ENCODE assay signal across 13 cellular contexts in the genomic region with DNA sequence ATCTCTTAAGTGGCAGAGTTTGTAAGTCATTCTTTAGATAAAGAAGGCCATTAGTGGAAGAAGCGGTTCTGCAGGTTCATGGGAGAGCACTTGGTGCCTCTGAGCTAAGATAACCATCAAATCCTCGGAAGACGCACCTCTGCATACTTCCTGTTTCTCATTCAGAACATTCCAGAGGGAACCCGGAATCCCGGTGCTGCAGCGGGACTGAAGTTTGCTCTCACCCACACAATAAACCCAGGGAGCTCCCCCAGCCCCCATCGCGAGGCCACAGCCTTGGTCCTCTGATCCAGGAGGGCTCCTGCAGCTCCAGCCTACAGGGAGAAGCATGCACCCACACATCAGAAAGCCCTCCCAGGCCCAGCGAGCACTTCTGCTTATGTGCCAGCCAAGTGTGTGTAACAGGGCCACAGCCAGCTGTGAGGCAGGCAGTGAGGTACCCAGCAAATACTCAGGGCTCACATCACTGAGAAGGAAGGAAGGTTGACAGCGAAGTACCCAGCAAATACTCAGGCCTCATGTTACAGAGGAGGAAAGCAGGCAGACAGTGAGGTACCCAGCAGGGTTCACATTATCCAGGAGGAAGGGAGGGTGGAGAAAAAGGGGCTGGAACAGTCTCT.
DNase-seq lines count a peak whose midpoint lies in the region; ATAC-seq and TF ChIP-seq lines count a peak whose summit lies in the region.
"Had no signal": no experiment of that assay in that cellular context is flagged by ENCODE, and none has a peak within 500 bp of the region (broad histone marks: within the 10 kb centered on the region; RNA-seq: fewer than 3 reads in every experiment).

No MANE protein-coding gene starts in this region.

- CTCF ChIA-PET in MCF 10A (lab: Yijun Ruan, JAX), result interaction anchor here (0.6 kb wide), 1 partner anchor 483 kb away, joined by 3 read pairs; no protein-coding TSS in a partner anchor

- H3K36me3 Mint-ChIP-seq in MCF 10A (ENCODE audit: insufficient read depth, unreplicated experiment), result peaks cover 5% of the 10 kb centered on the region
- H3K36me3 Mint-ChIP-seq in activated T-helper 17 cell treated with anti-CD3 and anti-CD28 coated beads, Interleukin-2, amount 50 U/mL, for 72 hours (ENCODE audit: low read depth), result no peaks in the 10 kb centered on the region
- H3K36me3 Mint-ChIP-seq: IgD-negative memory B cell had no signal

- H2BK5ac ChIP-seq in mesenchymal stem cell (ENCODE audit: low read depth, low read length, poor library complexity, severe bottlenecking), result no peak overlapping the region

- H3K9me3 Mint-ChIP-seq in MCF 10A (ENCODE audit: unreplicated experiment), result no peaks in the 10 kb centered on the region
- H3K9me3 Mint-ChIP-seq in activated T-helper 17 cell treated with anti-CD3 and anti-CD28 coated beads, Interleukin-2, amount 50 U/mL, for 72 hours, result no peaks in the 10 kb centered on the region

- H2AK5ac ChIP-seq in mesenchymal stem cell (ENCODE audit: low read length, severe bottlenecking), result no peak overlapping the region

- H3K4me3 Mint-ChIP-seq in MCF 10A (ENCODE audit: unreplicated experiment), result no peak overlapping the region
- no peak overlapping the region for H3K4me3 Mint-ChIP-seq in activated T-helper 17 cell treated with anti-CD3 and anti-CD28 coated beads, Interleukin-2, amount 50 U/mL, for 72 hours

- POLR2A ChIA-PET in MCF 10A (lab: Yijun Ruan, JAX), result no interaction called here

- H3K27me3 Mint-ChIP-seq in MCF 10A (ENCODE audit: insufficient read depth, unreplicated experiment), result peaks cover 2% of the 10 kb centered on the region
- H3K27me3 Mint-ChIP-seq in activated T-helper 17 cell treated with anti-CD3 and anti-CD28 coated beads, Interleukin-2, amount 50 U/mL, for 72 hours, result peaks cover 17% of the 10 kb centered on the region

- H3K23ac ChIP-seq in mesenchymal stem cell (ENCODE audit: low read length in 2 of 2), result no peak overlapping the region

- TF ChIP-seq CTCF in heart left ventricle (IDR thresholded peaks at IDR 0.05) (no peak), MCF 10A (IDR thresholded peaks at IDR 0.05; ENCODE audit: unreplicated experiment) (no peak), ovary (IDR thresholded peaks at IDR 0.05) (no peak)

- H3K36me3 ChIP-seq in heart left ventricle, result no peaks in the 10 kb centered on the region
- peaks cover 0 to 10% of the 10 kb centered on the region in 2 experiments for H3K36me3 ChIP-seq in mesenchymal stem cell (ENCODE audit: control insufficient read depth in 1 of 2, insufficient read depth in 2 of 2, low read depth in 1 of 2, low read length in 2 of 2)
- H3K36me3 ChIP-seq in ovary, result no peaks in the 10 kb centered on the region
- H3K36me3 ChIP-seq: heart right ventricle, neutrophil had no signal

- 53 to 65% (median 55%) methylated on average over 10 of the region's 10 CpGs for WGBS in heart left ventricle, 4 donors
- 58% methylated on average over 10 of the region's 10 CpGs for WGBS in mesenchymal stem cell
- WGBS in ovary, 3 donors, result 56 to 63% (median 57%) methylated on average over 10 of the region's 10 CpGs

- H4K91ac ChIP-seq in mesenchymal stem cell (ENCODE audit: low read length), result no peak overlapping the region

- H3K18ac ChIP-seq in mesenchymal stem cell (ENCODE audit: low read depth in 1 of 2, low read length in 2 of 2), result no peak overlapping the region

- TF ChIP-seq POLR2A in heart left ventricle (IDR thresholded peaks at IDR 0.05) (no peak), ovary (IDR thresholded peaks at IDR 0.05) (no peak)

- no peak overlapping the region for H3K4ac ChIP-seq in mesenchymal stem cell (ENCODE audit: low read depth in 1 of 2, low read length in 2 of 2)

- no peak overlapping the region for H3K4me3 ChIP-seq in heart left ventricle
- no peak overlapping the region for H3K4me3 ChIP-seq in mesenchymal stem cell (ENCODE audit: insufficient read depth in 1 of 2, low read depth in 1 of 2, low read length in 2 of 2)
- H3K4me3 ChIP-seq in ovary, result no peak overlapping the region
- H3K4me3 ChIP-seq: heart right ventricle had no signal

- intact Hi-C loops in left ventricle myocardium superior (cut with micrococcal nuclease), result no loop called here
- intact Hi-C loops in heart left ventricle (cut with DNase I), result no loop called here
- intact Hi-C loops in MCF 10A (cut with micrococcal nuclease), result no loop called here
- intact Hi-C loops in ovary (cut with DNase I), result no loop called here

- H2BK15ac ChIP-seq in mesenchymal stem cell (ENCODE audit: low read depth, poor library complexity, severe bottlenecking), result no peak overlapping the region

- no peak overlapping the region for H2BK12ac ChIP-seq in mesenchymal stem cell (ENCODE audit: low read length in 2 of 2)

- no peak overlapping the region for H4K8ac ChIP-seq in mesenchymal stem cell (ENCODE audit: low read length)

- H3K79me1 ChIP-seq in mesenchymal stem cell (replicated peaks; ENCODE audit: low read length, poor library complexity, severe bottlenecking), result peaks cover 46% of the 10 kb centered on the region

- ATAC-seq in left ventricle myocardium superior, result peak; percentile 17
- ATAC-seq in heart left ventricle, result no peak
- ATAC-seq in activated T-helper 17 cell treated with anti-CD3 and anti-CD28 coated beads, Interleukin-2, amount 50 U/mL, for 72 hours (replicated peaks), result no peak

- H3K27me3 ChIP-seq in heart left ventricle (no peaks in the 10 kb centered on the region), mesenchymal stem cell (ENCODE audit: control insufficient read depth in 1 of 2, insufficient read depth in 1 of 2, low read length in 2 of 2) (no peaks in the 10 kb centered on the region), ovary (no peaks in the 10 kb centered on the region)
- H3K27me3 ChIP-seq: heart right ventricle had no signal

- peak overlapping the region; percentile 63 for H3K27ac Mint-ChIP-seq in MCF 10A (ENCODE audit: low read depth, unreplicated experiment)
- H3K27ac Mint-ChIP-seq in activated T-helper 17 cell treated with anti-CD3 and anti-CD28 coated beads, Interleukin-2, amount 50 U/mL, for 72 hours, result no peak overlapping the region

- DNase-seq in left ventricle myocardium superior (no peak), heart left ventricle (no peak), MCF 10A (ENCODE audit: unreplicated experiment) (no peak), mesenchymal stem cell (peak; percentile 25), ovary (no peak), COR-L47 (lab: John Stamatoyannopoulos, UW) (no peak)
- no peak for DNase-seq in activated CD4-positive, alpha-beta T cell treated with anti-CD3 and anti-CD28 coated beads for 48 hours
- DNase-seq: cortex of kidney; heart right ventricle; NK-92 treated with Interleukin-12 subunit alpha and Interleukin-12 subunit beta, amount 100 ng/mL, for 24 hours had no signal

- no peak overlapping the region for H2AFZ ChIP-seq in mesenchymal stem cell (ENCODE audit: low read depth, low read length)

- H3K9me3 ChIP-seq in heart left ventricle (no peaks in the 10 kb centered on the region), mesenchymal stem cell (ENCODE audit: control insufficient read depth, low read length) (no peaks in the 10 kb centered on the region), ovary (no peaks in the 10 kb centered on the region)
- H3K9me3 ChIP-seq: heart right ventricle, neutrophil had no signal

- peaks cover 0 to 43% (median 10%) of the 10 kb centered on the region in 12 donors for H3K4me1 ChIP-seq in heart left ventricle
- peaks cover 16% of the 10 kb centered on the region for H3K4me1 ChIP-seq in mesenchymal stem cell (ENCODE audit: control insufficient read depth, insufficient read depth, low read depth, low read length)
- peaks cover 11% of the 10 kb centered on the region for H3K4me1 ChIP-seq in ovary (ENCODE audit: insufficient read depth)

- H3K4me2 ChIP-seq in mesenchymal stem cell (ENCODE audit: low read length, poor library complexity, severe bottlenecking), result no peak overlapping the region

- no peak for TF ChIP-seq EP300 in ovary (IDR thresholded peaks at IDR 0.05)

- H3K27ac ChIP-seq in heart left ventricle, result no peak overlapping the region
- H3K27ac ChIP-seq in mesenchymal stem cell (ENCODE audit: low read length, poor library complexity, severe bottlenecking), result no peak overlapping the region
- H3K27ac ChIP-seq in ovary, result no peak overlapping the region
- H3K27ac ChIP-seq: heart right ventricle, neutrophil had no signal

- BruUV-seq in MCF 10A (replicated peaks; lab: Mats Ljungman, UMichigan), result no TSS peak

- no peak overlapping the region for H2BK120ac ChIP-seq in mesenchymal stem cell (ENCODE audit: low read depth, low read length)

- peak overlapping the region; percentile 21 for H3K9ac ChIP-seq in mesenchymal stem cell (ENCODE audit: low read length)

- peak overlapping the region in 1 of 2 experiments; percentile 0 for H3K14ac ChIP-seq in mesenchymal stem cell (ENCODE audit: low read length in 2 of 2)

- no peaks in the 10 kb centered on the region for H3K4me1 Mint-ChIP-seq in MCF 10A (ENCODE audit: insufficient read depth, unreplicated experiment)
- peaks cover under 1% of the 10 kb centered on the region for H3K4me1 Mint-ChIP-seq in activated T-helper 17 cell treated with anti-CD3 and anti-CD28 coated beads, Interleukin-2, amount 50 U/mL, for 72 hours
